7 cellular contexts compared by ENCODE assay signal in the genomic region with DNA sequence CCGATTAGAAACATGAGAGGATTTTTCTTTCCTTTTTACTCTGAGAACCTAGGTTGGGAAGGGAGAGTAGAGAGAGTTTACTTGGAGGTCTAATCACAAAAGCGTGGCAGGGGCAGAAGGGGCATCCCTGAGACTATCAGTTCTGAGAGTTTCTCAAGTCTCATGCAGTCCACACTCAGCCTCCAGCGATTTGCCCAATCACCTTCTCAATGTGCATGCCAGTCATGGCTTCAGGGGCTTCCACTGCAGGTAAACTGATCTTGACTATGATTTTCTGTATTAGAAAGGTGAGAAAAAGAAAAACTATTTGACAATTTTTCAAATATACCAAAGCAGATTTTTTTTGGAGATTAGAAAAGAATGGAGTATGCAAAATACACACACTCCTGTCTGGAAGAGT.
"Had no signal": no experiment of that assay in that cellular context is flagged by ENCODE, and none has a peak within 500 bp of the region (broad histone marks: within the 10 kb centered on the region; RNA-seq: fewer than 3 reads in every experiment).

No MANE protein-coding gene starts in this region.

- H3K27me3 Mint-ChIP-seq: IgD-negative memory B cell had no signal

- H3K36me3 Mint-ChIP-seq: IgD-negative memory B cell had no signal

- ATAC-seq: HepG2, K562 had no signal

- DNase-seq: IMR-90, KBM-7, KG1 had no signal

- H3K4me3 ChIP-seq: K562 had no signal

- H3K27ac Mint-ChIP-seq: IgD-negative memory B cell had no signal

- H3K27ac ChIP-seq: HL-60 had no signal

- H3K4me3 Mint-ChIP-seq: IgD-negative memory B cell had no signal

- H3K4me1 Mint-ChIP-seq: IgD-negative memory B cell had no signal
